8 cellular contexts compared by ENCODE assay signal in the genomic region with DNA sequence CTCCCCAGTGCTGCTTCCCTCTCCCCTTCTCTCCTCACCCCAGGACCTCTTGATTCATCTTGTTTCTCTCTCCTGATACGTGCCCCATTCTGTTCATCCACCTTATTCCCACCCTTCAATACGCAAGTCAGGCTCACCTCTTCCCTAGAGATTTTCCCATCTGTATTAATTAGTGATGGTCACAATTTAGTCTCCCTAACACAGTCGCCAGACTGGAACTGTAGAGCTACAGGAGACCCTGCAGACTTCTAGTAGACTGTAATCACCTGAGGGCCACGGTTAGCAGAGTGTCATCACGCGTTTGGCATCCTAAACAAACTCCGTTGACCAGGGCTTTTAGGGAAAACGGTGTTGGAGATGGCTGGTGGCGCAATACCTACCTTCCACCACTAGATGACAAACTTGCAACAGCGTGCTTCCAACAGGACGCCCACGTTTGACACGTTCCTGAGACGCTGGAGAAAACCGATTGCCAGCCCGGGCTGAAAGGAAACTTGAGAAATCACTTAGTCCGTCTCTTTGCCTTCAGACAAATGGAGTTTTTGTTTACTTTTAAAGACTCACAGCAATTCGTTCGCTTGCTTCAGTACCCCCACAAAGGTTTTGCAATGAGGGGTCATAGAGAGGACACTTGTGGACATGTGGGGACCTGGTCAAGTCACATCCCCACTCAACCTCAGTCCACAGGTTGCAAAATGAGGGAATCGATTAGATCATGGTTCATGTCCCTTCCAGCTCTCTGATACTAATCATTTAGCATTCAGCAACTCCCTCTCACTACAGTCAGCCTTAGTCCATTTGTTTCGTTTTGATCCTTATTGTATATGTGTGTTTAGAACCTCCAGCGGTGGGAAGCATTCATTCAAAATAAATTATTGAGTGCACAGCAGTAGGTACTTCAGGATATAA. TPM values are rescaled to one million over a fixed set of nuclear protein-coding genes. Genes with fewer than 3 reads are reported as not detected.
DNase-seq lines count a peak whose midpoint lies in the region; ATAC-seq and TF ChIP-seq lines count a peak whose summit lies in the region.

No MANE protein-coding gene starts in this region.

- no peaks in the 10 kb centered on the region for H4K20me1 ChIP-seq in OCI-LY7 (ENCODE audit: insufficient read depth, low read length)

- peak overlapping the region; percentile 18 to 57 for H3K9ac ChIP-seq in mucosa of rectum (ENCODE audit: low read depth in 1 of 2, low read length in 2 of 2)

- BruUV-seq in OCI-LY7 (replicated peaks; lab: Mats Ljungman, UMichigan): no TSS peak

- H3K4me3 ChIP-seq in OCI-LY7 (ENCODE audit: low read depth, low read length, poor library complexity, severe bottlenecking): peak overlapping the region; percentile 58
- H3K4me3 ChIP-seq in epithelial cell of esophagus (ENCODE audit: low read length): no peak overlapping the region
- H3K4me3 ChIP-seq in mucosa of rectum (ENCODE audit: low read length in 2 of 2): peak overlapping the region; percentile 38 to 60

- H3K4me2 ChIP-seq in OCI-LY7 (ENCODE audit: low read length): peak overlapping the region; percentile 75

- H3K4me1 ChIP-seq in OCI-LY7 (ENCODE audit: insufficient read depth, low read length, poor library complexity, severe bottlenecking) (peaks cover 27% of the 10 kb centered on the region), mucosa of rectum (ENCODE audit: control insufficient read depth in 2 of 2, insufficient read depth in 2 of 2, low read length in 2 of 2) (peaks cover 19% of the 10 kb centered on the region in 2 donors)

- intact Hi-C loops in OCI-LY7 (cut with micrococcal nuclease; ENCODE audit: unreplicated experiment): loop anchor here (1.0 to 10.0 kb wide), 3 partner anchors 86 to 388 kb away; no protein-coding TSS in a partner anchor

- peak; percentile 100 for TF ChIP-seq RAD21 in Ishikawa (IDR thresholded peaks at IDR 0.05; ENCODE audit: low read depth)

- DNase-seq in GM13977 (ENCODE audit: low spot score) (peak; percentile 78), OCI-LY7 (ENCODE audit: low spot score) (peak; percentile 89), epithelial cell of esophagus (ENCODE audit: low read depth) (peak; percentile 93)
- peak; percentile 80 for DNase-seq in activated CD8-positive, alpha-beta memory T cell treated with anti-CD3 and anti-CD28 coated beads, Interleukin-2, amount 50 U/mL, for 48 hours
- DNase-seq in stimulated activated CD8-positive, alpha-beta memory T cell treated with anti-CD3 and anti-CD28 coated beads, Interleukin-4, amount 100 ng/mL, for 24 hours (ENCODE audit: low read depth): peak; percentile 54

- H3K27ac ChIP-seq in OCI-LY7 (ENCODE audit: low read depth, low read length, poor library complexity, severe bottlenecking): no peak overlapping the region
- H3K27ac ChIP-seq in mucosa of rectum (ENCODE audit: low read depth in 2 of 2, low read length in 2 of 2): peak overlapping the region in 1 of 2 donors; percentile 28

- H3K36me3 ChIP-seq in OCI-LY7 (ENCODE audit: insufficient read depth, low read length) (no peaks in the 10 kb centered on the region), mucosa of rectum (ENCODE audit: control insufficient read depth in 2 of 2, insufficient read depth in 2 of 2, low read length in 2 of 2) (no peaks in the 10 kb centered on the region)

- CTCF ChIA-PET in OCI-LY7 (lab: Charles Lee; ENCODE audit: unreplicated experiment): interaction anchor here (0.8 kb wide), 1 partner anchor 83 kb away, joined by 3 read pairs; no protein-coding TSS in a partner anchor

- no peaks in the 10 kb centered on the region for H3K9me2 ChIP-seq in OCI-LY7 (ENCODE audit: insufficient read depth, low read length)

- no peaks in the 10 kb centered on the region for H3K27me3 ChIP-seq in mucosa of rectum (ENCODE audit: control insufficient read depth in 2 of 2, insufficient read depth in 2 of 2, low read length in 2 of 2)

- in situ Hi-C loops in GM13977 (cut with MboI; ENCODE audit: low pct_unique_long_range_greater_than_20kb, low sequenced_read_pairs, unreplicated experiment): loop anchor here (10.0 kb wide), 1 partner anchor 85 kb away; no protein-coding TSS in a partner anchor

- TF ChIP-seq EP300 in Ishikawa (IDR thresholded peaks at IDR 0.05; ENCODE audit: borderline replicate concordance): peak; percentile 50; the same call in 1 of the 2 replicates

- POLR2A ChIA-PET in OCI-LY7 (lab: Charles Lee): interaction anchor here (0.6 to 2.3 kb wide), 4 partner anchors 14 to 1592 kb away, joined by 3 to 8 read pairs (median 4); no protein-coding TSS in a partner anchor

- no peak for ATAC-seq in HG03025 (IDR thresholded peaks at IDR 0.05; ENCODE audit: low FRiP score, unreplicated experiment)

- H3K9me3 ChIP-seq in OCI-LY7 (ENCODE audit: low read length) (no peaks in the 10 kb centered on the region), mucosa of rectum (ENCODE audit: control insufficient read depth in 2 of 2, low read length in 2 of 2) (no peaks in the 10 kb centered on the region)

- TF ChIP-seq CTCF in GM13977 (IDR thresholded peaks at IDR 0.05; ENCODE audit: extremely low read depth, insufficient read depth, missing control alignments): peak; percentile 93
- peak; percentile 97 for TF ChIP-seq CTCF in OCI-LY7 (conservative IDR thresholded peaks at IDR 0.05; ENCODE audit: low read length)
- peak; percentile 100 for TF ChIP-seq CTCF in epithelial cell of esophagus (IDR thresholded peaks at IDR 0.05; ENCODE audit: insufficient read depth, low read depth, low read length, missing control alignments)

- H3K79me2 ChIP-seq in OCI-LY7 (ENCODE audit: insufficient read depth, low read depth, low read length): no peaks in the 10 kb centered on the region

- H2AFZ ChIP-seq in OCI-LY7 (ENCODE audit: low read length): peak overlapping the region; percentile 78

TF ChIP-seq in Ishikawa, 13 proteins besides CTCF, POLR2A, EP300 and RAD21:
- TF ChIP-seq ZBTB7A (IDR thresholded peaks at IDR 0.05; ENCODE audit: low read depth): no peak
- TF ChIP-seq TEAD4 (IDR thresholded peaks at IDR 0.05): peak; percentile 58; the same call in 1 of the 2 replicates
- peak; percentile 33; the same call in 1 of the 2 replicates for TF ChIP-seq NFIC (IDR thresholded peaks at IDR 0.05)
- TF ChIP-seq, protein P1, sequence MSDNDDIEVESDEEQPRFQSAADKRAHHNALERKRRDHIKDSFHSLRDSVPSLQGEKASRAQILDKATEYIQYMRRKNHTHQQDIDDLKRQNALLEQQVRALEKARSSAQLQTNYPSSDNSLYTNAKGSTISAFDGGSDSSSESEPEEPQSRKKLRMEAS (IDR thresholded peaks at IDR 0.05): peak; percentile 85
- peak; percentile 61 for TF ChIP-seq TCF12 (IDR thresholded peaks at IDR 0.05; ENCODE audit: low read depth)
- TF ChIP-seq FOXM1 (IDR thresholded peaks at IDR 0.05; ENCODE audit: borderline replicate concordance, low read depth): peak; percentile 73
- TF ChIP-seq, protein P2, sequence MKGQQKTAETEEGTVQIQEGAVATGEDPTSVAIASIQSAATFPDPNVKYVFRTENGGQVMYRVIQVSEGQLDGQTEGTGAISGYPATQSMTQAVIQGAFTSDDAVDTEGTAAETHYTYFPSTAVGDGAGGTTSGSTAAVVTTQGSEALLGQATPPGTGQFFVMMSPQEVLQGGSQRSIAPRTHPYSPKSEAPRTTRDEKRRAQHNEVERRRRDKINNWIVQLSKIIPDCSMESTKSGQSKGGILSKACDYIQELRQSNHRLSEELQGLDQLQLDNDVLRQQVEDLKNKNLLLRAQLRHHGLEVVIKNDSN (IDR thresholded peaks at IDR 0.05): no peak
- TF ChIP-seq, protein P3, sequence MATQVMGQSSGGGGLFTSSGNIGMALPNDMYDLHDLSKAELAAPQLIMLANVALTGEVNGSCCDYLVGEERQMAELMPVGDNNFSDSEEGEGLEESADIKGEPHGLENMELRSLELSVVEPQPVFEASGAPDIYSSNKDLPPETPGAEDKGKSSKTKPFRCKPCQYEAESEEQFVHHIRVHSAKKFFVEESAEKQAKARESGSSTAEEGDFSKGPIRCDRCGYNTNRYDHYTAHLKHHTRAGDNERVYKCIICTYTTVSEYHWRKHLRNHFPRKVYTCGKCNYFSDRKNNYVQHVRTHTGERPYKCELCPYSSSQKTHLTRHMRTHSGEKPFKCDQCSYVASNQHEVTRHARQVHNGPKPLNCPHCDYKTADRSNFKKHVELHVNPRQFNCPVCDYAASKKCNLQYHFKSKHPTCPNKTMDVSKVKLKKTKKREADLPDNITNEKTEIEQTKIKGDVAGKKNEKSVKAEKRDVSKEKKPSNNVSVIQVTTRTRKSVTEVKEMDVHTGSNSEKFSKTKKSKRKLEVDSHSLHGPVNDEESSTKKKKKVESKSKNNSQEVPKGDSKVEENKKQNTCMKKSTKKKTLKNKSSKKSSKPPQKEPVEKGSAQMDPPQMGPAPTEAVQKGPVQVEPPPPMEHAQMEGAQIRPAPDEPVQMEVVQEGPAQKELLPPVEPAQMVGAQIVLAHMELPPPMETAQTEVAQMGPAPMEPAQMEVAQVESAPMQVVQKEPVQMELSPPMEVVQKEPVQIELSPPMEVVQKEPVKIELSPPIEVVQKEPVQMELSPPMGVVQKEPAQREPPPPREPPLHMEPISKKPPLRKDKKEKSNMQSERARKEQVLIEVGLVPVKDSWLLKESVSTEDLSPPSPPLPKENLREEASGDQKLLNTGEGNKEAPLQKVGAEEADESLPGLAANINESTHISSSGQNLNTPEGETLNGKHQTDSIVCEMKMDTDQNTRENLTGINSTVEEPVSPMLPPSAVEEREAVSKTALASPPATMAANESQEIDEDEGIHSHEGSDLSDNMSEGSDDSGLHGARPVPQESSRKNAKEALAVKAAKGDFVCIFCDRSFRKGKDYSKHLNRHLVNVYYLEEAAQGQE (IDR thresholded peaks at IDR 0.05; ENCODE audit: low read depth): no peak
- peak; percentile 83 for TF ChIP-seq CEBPB (IDR thresholded peaks at IDR 0.05)
- peak; percentile 98 for TF ChIP-seq EGR1 (IDR thresholded peaks at IDR 0.05)

RNA-seq across cellular contexts. Expression of a gene that starts 20.6 kb away (rescaled TPM):
- total RNA-seq in OCI-LY7 (2014; rRNA removed; shearing (Covaris generic)): 0.39 and 2.1 TPM in 2 replicates
- 0.67 and 1.3 TPM in 2 replicates for total RNA-seq in OCI-LY7 (2022)

RNA-seq across cellular contexts. Expression of a gene that starts 23.8 kb away (rescaled TPM):
- total RNA-seq in OCI-LY7 (2014; rRNA removed; shearing (Covaris generic)): not detected in 2 replicates
- total RNA-seq in OCI-LY7 (2022): 0.17 TPM in 1 of 2 replicates, not detected in the other

RNA-seq across cellular contexts. Expression of a gene that starts 40.7 kb away (rescaled TPM):
- total RNA-seq in OCI-LY7 (2014; rRNA removed; shearing (Covaris generic)): 74.3 and 83.4 TPM in 2 replicates
- 164 TPM in 2 replicates for total RNA-seq in OCI-LY7 (2022)
